34 cellular contexts compared by ENCODE assay signal in the genomic region with DNA sequence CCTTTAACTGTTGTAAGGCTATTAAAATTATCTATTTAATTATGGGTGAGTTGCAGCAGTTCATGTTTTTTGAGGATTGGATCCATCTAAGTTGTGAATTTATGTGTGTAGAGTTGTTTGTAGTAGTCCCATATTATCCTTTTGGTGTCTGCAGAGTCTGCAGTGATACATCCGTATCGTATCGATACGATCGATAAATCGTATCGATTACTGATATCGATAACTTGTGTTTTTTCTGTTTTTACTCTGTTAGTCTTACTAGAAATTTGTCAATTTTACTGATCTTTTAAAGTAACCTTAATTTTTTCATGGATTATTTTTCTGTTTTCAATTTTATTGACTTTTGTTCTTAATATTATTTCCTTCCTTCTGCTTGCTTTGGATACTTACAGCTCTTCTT.
A peak's percentile ranks its signal among the peaks of the same experiment; 100 is the strongest.
DNase-seq lines count a peak whose midpoint lies in the region; ATAC-seq, FAIRE-seq and TF ChIP-seq lines count a peak whose summit lies in the region.
"Had no signal": no experiment of that assay in that cellular context is flagged by ENCODE, and none has a peak within 500 bp of the region (broad histone marks: within the 10 kb centered on the region; RNA-seq: fewer than 3 reads in every experiment).

No MANE protein-coding gene starts in this region.

- H3K79me2 ChIP-seq in OCI-LY3 (ENCODE audit: low read length) (peaks cover 89% of the 10 kb centered on the region), K562 (ENCODE audit: control insufficient read depth, insufficient read depth, low read length) (no peaks in the 10 kb centered on the region), HepG2 (ENCODE audit: insufficient read depth, low read length) (no peaks in the 10 kb centered on the region)

- TF ChIP-seq CTCF in D721Med (IDR thresholded peaks at IDR 0.05; ENCODE audit: insufficient read depth, missing control alignments): no peak
- no peak for TF ChIP-seq CTCF in OCI-LY3 (IDR thresholded peaks at IDR 0.05; ENCODE audit: low read depth, low read length)
- TF ChIP-seq CTCF in K562 (IDR thresholded peaks at IDR 0.05 in 2 of 3, conservative IDR thresholded peaks at IDR 0.05 in 1 of 3; ENCODE audit: insufficient read depth in 2 of 3, low read depth in 1 of 3, low read length in 3 of 3): no peak
- TF ChIP-seq CTCF in HepG2 (CRISPR knock-in tag; IDR thresholded peaks at IDR 0.05): no peak
- no peak for TF ChIP-seq CTCF in dorsolateral prefrontal cortex (IDR thresholded peaks at IDR 0.05 in 54 of 56, conservative IDR thresholded peaks at IDR 0.05 in 2 of 56; ENCODE audit: low read depth in 1 of 56, partially characterized antibody in 56 of 56)

- H2AFZ ChIP-seq in OCI-LY3 (ENCODE audit: low read depth, low read length) (no peak overlapping the region), K562 (ENCODE audit: low read depth, low read length) (no peak overlapping the region), HepG2 (ENCODE audit: low read length) (no peak overlapping the region)

- ATAC-seq in K562 (no peak), HepG2 (no peak)
- ATAC-seq: A549; CD8-positive, alpha-beta T cell had no signal

- H3K4me1 ChIP-seq in OCI-LY3 (ENCODE audit: low read length) (peaks cover 85% of the 10 kb centered on the region), K562 (replicated peaks in 1 of 2; ENCODE audit: control insufficient read depth in 2 of 2, insufficient read depth in 2 of 2, low read length in 2 of 2) (no peaks in the 10 kb centered on the region), HepG2 (ENCODE audit: insufficient read depth, low read length) (no peaks in the 10 kb centered on the region)
- H3K4me1 ChIP-seq: A549, BE2C had no signal

- peaks cover 8% of the 10 kb centered on the region; the same call in 1 of the 2 replicates for H4K20me1 ChIP-seq in OCI-LY3 (ENCODE audit: insufficient read depth, low read length)
- H4K20me1 ChIP-seq in K562 (replicated peaks; ENCODE audit: control insufficient read depth, insufficient read depth, low read length): no peaks in the 10 kb centered on the region
- H4K20me1 ChIP-seq in HepG2 (ENCODE audit: insufficient read depth, low read length): no peaks in the 10 kb centered on the region
- H4K20me1 ChIP-seq: BLaER1; BLaER1 treated with 17β-estradiol and CSF1 and Interleukin-3, amounts not matched to agents 10 nM and 100 nM had no signal

- in situ Hi-C loops in K562 (cut with MboI): no loop called here
- in situ Hi-C loops in HepG2 (cut with HindIII; ENCODE audit: extremely low pct_ligation_motif_present, low pct_unique_long_range_greater_than_20kb): no loop called here

- no peak for TF ChIP-seq EP300 in K562 (IDR thresholded peaks at IDR 0.05; ENCODE audit: low read length)
- TF ChIP-seq EP300 in HepG2 (IDR thresholded peaks at IDR 0.05; ENCODE audit: low read depth in 2 of 2, low read length in 2 of 2): no peak
- no peak for TF ChIP-seq EP300 in HepG2 (CRISPR knock-in tag; IDR thresholded peaks at IDR 0.05; ENCODE audit: borderline replicate concordance)

- 1% methylated on average over 8 of the region's 8 CpGs for WGBS in K562 (ENCODE audit: insufficient coverage, low coverage, missing lambda C conversion rate)
- WGBS in HepG2 (ENCODE audit: low lambda C conversion rate): 80% methylated on average over 8 of the region's 8 CpGs

- H3K4me2 ChIP-seq in OCI-LY3 (ENCODE audit: low read length) (peak overlapping the region; percentile 37; the same call in 1 of the 2 replicates), K562 (ENCODE audit: insufficient read depth, low read length) (no peak overlapping the region), HepG2 (ENCODE audit: low read depth, low read length) (no peak overlapping the region)
- H3K4me2 ChIP-seq: A549; BLaER1; BLaER1 treated with 17β-estradiol and CSF1 and Interleukin-3, amounts not matched to agents 10 nM and 100 nM had no signal

- no peaks in the 10 kb centered on the region for H3K9me3 ChIP-seq in OCI-LY3 (ENCODE audit: insufficient read depth, low read length)
- H3K9me3 ChIP-seq in K562 (replicated peaks; ENCODE audit: control insufficient read depth, insufficient read depth, low read depth, low read length): no peaks in the 10 kb centered on the region
- H3K9me3 ChIP-seq in HepG2 (ENCODE audit: low read length): no peaks in the 10 kb centered on the region
- H3K9me3 ChIP-seq: A549, BLaER1, Caco-2 had no signal

- CTCF ChIA-PET in K562 (lab: Yijun Ruan, JAX; ENCODE audit: low intra/inter-chr PET ratio) (no interaction called here), HepG2 (lab: Yijun Ruan, JAX; ENCODE audit: low intra/inter-chr PET ratio, low total read pairs) (no interaction called here)

- no peak for TF ChIP-seq POLR2A in K562 (conservative IDR thresholded peaks at IDR 0.05)
- no peak for TF ChIP-seq POLR2A in HepG2 (IDR thresholded peaks at IDR 0.05; ENCODE audit: insufficient read depth in 1 of 2, low read depth in 2 of 2, low read length in 2 of 2)

- TF ChIP-seq RAD21 in K562 (CRISPR knock-in tag; conservative IDR thresholded peaks at IDR 0.05 in 1 of 2, IDR thresholded peaks at IDR 0.05 in 1 of 2): no peak
- TF ChIP-seq RAD21 in HepG2 (CRISPR knock-in tag; IDR thresholded peaks at IDR 0.05): no peak

- H3K4me3 ChIP-seq in OCI-LY3 (ENCODE audit: low read length) (no peak overlapping the region), K562 (no peak overlapping the region), HepG2 (replicated peaks in 1 of 3; ENCODE audit: insufficient read depth in 1 of 3, low read depth in 2 of 3, low read length in 3 of 3) (no peak overlapping the region), dorsolateral prefrontal cortex (no peak overlapping the region)
- H3K4me3 ChIP-seq: A549; BLaER1; BLaER1 treated with 17β-estradiol and CSF1 and Interleukin-3, amounts not matched to agents 10 nM and 100 nM had no signal

- POLR2A ChIA-PET in K562 (lab: Yijun Ruan, JAX) (no interaction called here), HepG2 (lab: Yijun Ruan, JAX) (no interaction called here)

- H3K9ac ChIP-seq in OCI-LY3 (ENCODE audit: low read length) (no peak overlapping the region), K562 (ENCODE audit: insufficient read depth in 1 of 2, low read depth in 2 of 2, low read length in 2 of 2) (no peak overlapping the region), HepG2 (ENCODE audit: insufficient read depth, low read depth, low read length) (no peak overlapping the region)
- H3K9ac ChIP-seq: BLaER1; BLaER1 treated with 17β-estradiol and CSF1 and Interleukin-3, amounts not matched to agents 10 nM and 100 nM had no signal

- no peaks in the 10 kb centered on the region for H3K9me1 ChIP-seq in K562 (ENCODE audit: control insufficient read depth, insufficient read depth, low read length)

- H3K27ac ChIP-seq in OCI-LY3 (ENCODE audit: low read length) (peak overlapping the region; percentile 97), K562 (ENCODE audit: extremely low read depth, low read depth, low read length) (no peak overlapping the region), HepG2 (ENCODE audit: extremely low read length, insufficient read depth, low read length) (no peak overlapping the region), dorsolateral prefrontal cortex (no peak overlapping the region)
- H3K27ac ChIP-seq: 22Rv1; A549; BLaER1; BLaER1 treated with 17β-estradiol and CSF1 and Interleukin-3, amounts not matched to agents 10 nM and 100 nM; C4-2B had no signal

- H3K27me3 ChIP-seq in OCI-LY3 (ENCODE audit: low read depth, low read length) (no peaks in the 10 kb centered on the region), K562 (ENCODE audit: control insufficient read depth in 2 of 2, insufficient read depth in 2 of 2, low read length in 2 of 2) (no peaks in the 10 kb centered on the region), HepG2 (ENCODE audit: control insufficient read depth in 1 of 2, insufficient read depth in 2 of 2, low read length in 2 of 2) (peaks cover 0 to 1% of the 10 kb centered on the region in 2 experiments; a peak in 1 of 5 replicates), dorsolateral prefrontal cortex (no peaks in the 10 kb centered on the region)
- H3K27me3 ChIP-seq: BE2C; BLaER1; BLaER1 treated with 17β-estradiol and CSF1 and Interleukin-3, amounts not matched to agents 10 nM and 100 nM had no signal

- intact Hi-C loops in K562 (cut with micrococcal nuclease) (no loop called here), HepG2 (cut with micrococcal nuclease; ENCODE audit: unreplicated experiment) (no loop called here), dorsolateral prefrontal cortex (cut with DNase I) (no loop called here), head of caudate nucleus (cut with DNase I) (no loop called here)

- H3K36me3 ChIP-seq in OCI-LY3 (replicated peaks; ENCODE audit: low read depth, low read length) (peaks cover 56% of the 10 kb centered on the region), K562 (ENCODE audit: control insufficient read depth, insufficient read depth, low read length) (no peaks in the 10 kb centered on the region), HepG2 (replicated peaks in 1 of 2; ENCODE audit: control insufficient read depth in 1 of 2, insufficient read depth in 2 of 2, low read length in 2 of 2) (no peaks in the 10 kb centered on the region)
- H3K36me3 ChIP-seq: BE2C; BLaER1; BLaER1 treated with 17β-estradiol and CSF1 and Interleukin-3, amounts not matched to agents 10 nM and 100 nM had no signal

- DNase-seq in D721Med (ENCODE audit: insufficient read length, low spot score) (no peak), K562 (ENCODE audit: extremely low read depth in 1 of 4, low spot score in 3 of 4) (no peak), HepG2 (ENCODE audit: low spot score) (no peak), NCI-H1694 treated with DMSO at 0.1 percent for 48 hours (lab: John Stamatoyannopoulos, UW) (no peak), dorsolateral prefrontal cortex (no peak), head of caudate nucleus (no peak)
- DNase-seq: 8988T; ACHN; AML-193; BE2C; C1 segment of cervical spinal cord; Caco-2; Calu3; CD4-positive, alpha-beta memory T cell; CD4-positive, alpha-beta T cell; CD4-positive, CD25-positive, alpha-beta regulatory T cell; CD8-positive, alpha-beta memory T cell; CD8-positive, alpha-beta T cell; COR-L47; DMS 273 treated with DMSO at 0.1 percent for 48 hours; DMS153; DMS53; DMS79; DMS79 treated with DMSO at 0.1 percent for 48 hours; DND-41; EL had no signal

- FAIRE-seq in D721Med (lab: Jason Lieb, UNC): peak; percentile 64
- no peak for FAIRE-seq in K562 (lab: Jason Lieb, UNC)
- FAIRE-seq in endometrium (lab: Jason Lieb, UNC): peak; percentile 33
- FAIRE-seq in HepG2 (lab: Jason Lieb, UNC): no peak
- FAIRE-seq: A204.1, A549 had no signal

- BruUV-seq in K562 (replicated peaks; lab: Mats Ljungman, UMichigan) (no TSS peak), HepG2 (replicated peaks; lab: Mats Ljungman, UMichigan) (no TSS peak)

TF ChIP-seq in HepG2, 621 proteins besides CTCF, POLR2A, EP300 and RAD21 (continues in another document):
- no peak for TF ChIP-seq ZNF780A (CRISPR knock-in tag; IDR thresholded peaks at IDR 0.05)
